Comparison of ENCODE assay signal across 8 cellular contexts in genomic region chr9:72363226-72363625, GRCh38. TPM values are rescaled to one million over a fixed set of nuclear protein-coding genes. Genes with fewer than 3 reads are reported as not detected.
DNase-seq lines count a peak whose midpoint lies in the region; ATAC-seq, FAIRE-seq and TF ChIP-seq lines count a peak whose summit lies in the region.

No MANE protein-coding gene starts in this region.

- ATAC-seq in HG03039 (IDR thresholded peaks at IDR 0.05; ENCODE audit: unreplicated experiment) = no peak

- no peak for DNase-seq in GM18507 (ENCODE audit: extremely low spot score, insufficient read length, low read depth)
- no peak for DNase-seq in SJCRH30
- no peak for DNase-seq in fibroblast of mammary gland (ENCODE audit: low read depth)
- DNase-seq in SKM-1 treated with dmso at 0.1 percent for 144 hours (lab: John Stamatoyannopoulos, UW; ENCODE audit: unreplicated experiment) = no peak
- no peak for DNase-seq in DMS114 treated with DMSO at 0.1 percent for 48 hours (lab: John Stamatoyannopoulos, UW; ENCODE audit: unreplicated experiment)
- no peak for DNase-seq in activated CD4-positive, CD25-positive, alpha-beta regulatory T cell (lab: John Stamatoyannopoulos, UW)

- peak; percentile 26 for FAIRE-seq in GM18507 (lab: Jason Lieb, UNC)

- H3K9me3 ChIP-seq in SJCRH30 (replicated peaks) = no peaks in the 10 kb centered on the region

- TF ChIP-seq CTCF in fibroblast of mammary gland (conservative IDR thresholded peaks at IDR 0.05; ENCODE audit: control insufficient read depth, insufficient read depth, low read depth, low read length) = no peak

- no peaks in the 10 kb centered on the region for H3K27me3 ChIP-seq in SJCRH30
- H3K27me3 ChIP-seq in rectal smooth muscle tissue (ENCODE audit: control insufficient read depth, insufficient read depth, low read length) = no peaks in the 10 kb centered on the region

- peak overlapping the region; percentile 94 for H3K4me3 ChIP-seq in SJCRH30
- peak overlapping the region; percentile 89 for H3K4me3 ChIP-seq in fibroblast of mammary gland (ENCODE audit: control insufficient read depth, low read depth, low read length)
- H3K4me3 ChIP-seq in rectal smooth muscle tissue (ENCODE audit: low read length) = peak overlapping the region; percentile 94

- H3K27ac ChIP-seq in SJCRH30 = peak overlapping the region; percentile 95
- H3K27ac ChIP-seq in rectal smooth muscle tissue (ENCODE audit: low read depth, low read length) = peak overlapping the region; percentile 100

- peaks cover 49% of the 10 kb centered on the region for H3K36me3 ChIP-seq in SJCRH30
- peaks cover 6% of the 10 kb centered on the region for H3K36me3 ChIP-seq in rectal smooth muscle tissue (ENCODE audit: control insufficient read depth, insufficient read depth, low read length)

- peaks cover 14% of the 10 kb centered on the region for H3K4me1 ChIP-seq in SJCRH30
- H3K4me1 ChIP-seq in rectal smooth muscle tissue (ENCODE audit: control insufficient read depth, insufficient read depth, low read length) = peaks cover 26% of the 10 kb centered on the region

- peak overlapping the region; percentile 97 for H3K9ac ChIP-seq in rectal smooth muscle tissue (ENCODE audit: low read length)

RNA-seq across cellular contexts. Expression of gene ZFAND5, which starts 1.8 kb away (rescaled TPM):
- total RNA-seq in SJCRH30 (2014; rRNA removed; shearing (Covaris generic)) = 149 and 151 TPM in 2 replicates
